2 cellular contexts compared by ENCODE assay signal in the genomic region with DNA sequence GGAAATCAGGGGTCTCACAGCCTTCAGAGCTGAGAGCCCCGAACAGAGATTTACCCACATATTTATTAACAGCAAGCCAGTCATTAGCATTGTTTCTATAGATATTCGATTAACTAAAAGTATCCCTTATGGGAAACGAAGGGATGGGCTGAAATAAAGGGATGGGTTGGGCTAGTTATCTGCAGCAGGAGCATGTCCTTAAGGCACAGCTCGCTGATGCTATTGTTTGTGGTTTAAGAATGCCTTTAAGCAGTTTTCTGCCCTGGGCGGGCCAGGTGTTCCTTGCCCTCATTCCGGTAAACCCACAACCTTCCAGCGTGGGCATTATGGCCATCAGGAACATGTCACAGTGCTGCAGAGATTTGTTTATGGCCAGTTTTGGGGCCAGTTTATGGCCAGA.
DNase-seq lines count a peak whose midpoint lies in the region; ATAC-seq, FAIRE-seq and TF ChIP-seq lines count a peak whose summit lies in the region.
"Not testable (repeated sequence)": the region's sequence is repeated elsewhere in the genome, so short reads cannot be mapped to it uniquely, and the experiment has no call there.

No MANE protein-coding gene starts in this region.

- not testable (repeated sequence) for ATAC-seq in activated T-helper 17 cell treated with anti-CD3 and anti-CD28 coated beads, Interleukin-2, amount 50 U/mL, for 72 hours (replicated peaks); HepG2

- not testable (repeated sequence) for H3K4me3 Mint-ChIP-seq in activated T-helper 17 cell treated with anti-CD3 and anti-CD28 coated beads, Interleukin-2, amount 50 U/mL, for 72 hours

- not testable (repeated sequence) for TF ChIP-seq EP300 in HepG2 (IDR thresholded peaks at IDR 0.05; ENCODE audit: low read depth in 2 of 2, low read length in 2 of 2); HepG2 (CRISPR knock-in tag; IDR thresholded peaks at IDR 0.05; ENCODE audit: borderline replicate concordance)

- not testable (repeated sequence) for BruUV-seq in HepG2 (replicated peaks; lab: Mats Ljungman, UMichigan)

- H3K36me3 Mint-ChIP-seq in activated T-helper 17 cell treated with anti-CD3 and anti-CD28 coated beads, Interleukin-2, amount 50 U/mL, for 72 hours (ENCODE audit: low read depth), result peaks cover 39% of the 10 kb centered on the region

- H3K9me3 Mint-ChIP-seq in activated T-helper 17 cell treated with anti-CD3 and anti-CD28 coated beads, Interleukin-2, amount 50 U/mL, for 72 hours, result not testable (repeated sequence)

- H3K27me3 ChIP-seq in HepG2 (ENCODE audit: control insufficient read depth in 1 of 2, insufficient read depth in 2 of 2, low read length in 2 of 2), result not testable (repeated sequence)

- H3K79me2 ChIP-seq in HepG2 (ENCODE audit: insufficient read depth, low read length), result not testable (repeated sequence)

- peak overlapping the region; percentile 73 for H3K27ac Mint-ChIP-seq in activated T-helper 17 cell treated with anti-CD3 and anti-CD28 coated beads, Interleukin-2, amount 50 U/mL, for 72 hours

- H4K20me1 ChIP-seq in HepG2 (ENCODE audit: insufficient read depth, low read length), result not testable (repeated sequence)

- not testable (repeated sequence) for DNase-seq in HepG2 (ENCODE audit: low spot score)

- FAIRE-seq in HepG2 (lab: Jason Lieb, UNC), result not testable (repeated sequence)

- not testable (repeated sequence) for TF ChIP-seq RAD21 in HepG2 (CRISPR knock-in tag; IDR thresholded peaks at IDR 0.05)

- H3K27me3 Mint-ChIP-seq in activated T-helper 17 cell treated with anti-CD3 and anti-CD28 coated beads, Interleukin-2, amount 50 U/mL, for 72 hours, result not testable (repeated sequence)

- H2AFZ ChIP-seq in HepG2 (ENCODE audit: low read length), result not testable (repeated sequence)

- H3K4me2 ChIP-seq in HepG2 (ENCODE audit: low read depth, low read length), result not testable (repeated sequence)

- not testable (repeated sequence) for H3K4me1 ChIP-seq in HepG2 (ENCODE audit: insufficient read depth, low read length)

- H3K36me3 ChIP-seq in HepG2 (replicated peaks in 1 of 2; ENCODE audit: control insufficient read depth in 1 of 2, insufficient read depth in 2 of 2, low read length in 2 of 2), result not testable (repeated sequence)

- not testable (repeated sequence) for H3K9me3 ChIP-seq in HepG2 (ENCODE audit: low read length)

- H3K9ac ChIP-seq in HepG2 (ENCODE audit: insufficient read depth, low read depth, low read length), result not testable (repeated sequence)

- TF ChIP-seq CTCF in HepG2 (CRISPR knock-in tag; IDR thresholded peaks at IDR 0.05), result not testable (repeated sequence)

- not testable (repeated sequence) for H3K4me1 Mint-ChIP-seq in activated T-helper 17 cell treated with anti-CD3 and anti-CD28 coated beads, Interleukin-2, amount 50 U/mL, for 72 hours

- not testable (repeated sequence) for H3K4me3 ChIP-seq in HepG2 (replicated peaks in 1 of 3; ENCODE audit: insufficient read depth in 1 of 3, low read depth in 2 of 3, low read length in 3 of 3)

- POLR2A ChIA-PET in HepG2 (lab: Yijun Ruan, JAX), result not testable (repeated sequence)

- intact Hi-C loops in HepG2 (cut with micrococcal nuclease; ENCODE audit: unreplicated experiment), result not testable (repeated sequence)

- WGBS in HepG2 (ENCODE audit: low lambda C conversion rate), result 94% methylated on average over 5 of the region's 7 CpGs

- CTCF ChIA-PET in HepG2 (lab: Yijun Ruan, JAX; ENCODE audit: low intra/inter-chr PET ratio, low total read pairs), result not testable (repeated sequence)

- not testable (repeated sequence) for H3K27ac ChIP-seq in HepG2 (ENCODE audit: extremely low read length, insufficient read depth, low read length)

- not testable (repeated sequence) for TF ChIP-seq POLR2A in HepG2 (IDR thresholded peaks at IDR 0.05; ENCODE audit: insufficient read depth in 1 of 2, low read depth in 2 of 2, low read length in 2 of 2)

- in situ Hi-C loops in HepG2 (cut with HindIII; ENCODE audit: extremely low pct_ligation_motif_present, low pct_unique_long_range_greater_than_20kb), result not testable (repeated sequence)

TF ChIP-seq in HepG2, 621 proteins besides CTCF, POLR2A, EP300 and RAD21:
- TF ChIP-seq ZNF761 (CRISPR knock-in tag; conservative IDR thresholded peaks at IDR 0.05), result peak; percentile 100
